Comparison of ENCODE assay signal across 8 cellular contexts in the genomic region with DNA sequence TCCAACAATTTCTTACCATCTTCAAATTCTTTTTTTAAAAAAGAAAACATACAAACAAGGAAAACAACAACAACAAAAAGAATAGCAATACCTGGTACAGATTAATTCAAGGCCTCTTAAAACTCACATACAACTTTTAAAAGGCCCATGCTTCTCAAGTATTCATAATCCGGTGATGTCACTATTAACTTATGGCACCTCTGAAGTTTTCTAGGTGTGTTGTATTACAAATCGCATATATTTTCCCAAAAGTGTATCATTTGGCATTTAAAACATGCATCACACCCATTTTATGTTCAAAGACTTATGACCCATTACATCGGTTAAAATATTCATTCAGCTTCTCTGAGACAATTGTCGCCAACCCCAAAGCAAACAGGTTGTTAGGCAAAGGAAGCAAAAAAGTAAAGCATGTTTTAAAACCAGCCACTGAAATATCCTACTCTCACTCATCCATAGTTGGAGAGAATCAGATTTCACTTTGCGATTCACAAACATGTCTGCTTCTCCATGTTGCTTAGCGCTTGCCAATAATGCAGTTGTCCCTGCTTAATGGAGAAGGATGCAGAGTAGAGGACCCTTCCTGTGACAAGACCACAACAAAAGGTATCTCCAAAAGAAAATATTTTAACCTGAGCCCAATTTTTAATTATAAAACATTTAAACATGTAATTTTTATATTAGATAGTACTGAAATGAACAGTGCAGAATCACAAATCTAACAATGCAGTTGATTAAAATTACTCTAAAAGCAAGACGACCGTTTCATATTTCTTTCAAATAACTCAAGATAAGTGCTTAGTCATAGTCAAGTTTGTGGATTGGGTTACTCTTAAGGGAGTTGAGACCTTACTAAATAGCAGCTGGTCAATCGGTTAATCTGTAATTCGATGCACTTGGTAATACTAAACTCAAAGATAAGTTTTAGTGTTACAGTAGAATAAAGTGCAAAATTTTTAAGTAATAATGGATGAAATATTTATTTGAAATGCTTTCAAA. TPM values are rescaled to one million over a fixed set of nuclear protein-coding genes. Genes with fewer than 3 reads are reported as not detected.
DNase-seq lines count a peak whose midpoint lies in the region; ATAC-seq lines count a peak whose summit lies in the region.

No MANE protein-coding gene starts in this region.

- H3K36me3 ChIP-seq in KOPT-K1 (ENCODE audit: insufficient read depth, low read length) (peaks cover 37% of the 10 kb centered on the region), iPS-15b (ENCODE audit: control insufficient read depth, insufficient read depth, low read length) (peaks cover 19% of the 10 kb centered on the region), stomach smooth muscle (ENCODE audit: control insufficient read depth in 2 of 2, insufficient read depth in 2 of 2, low read length in 2 of 2) (peaks cover 8 to 22% of the 10 kb centered on the region in 2 donors)

- peak; percentile 79 for DNase-seq in DMS 273 (lab: John Stamatoyannopoulos, UW; ENCODE audit: unreplicated experiment)
- no peak for DNase-seq in foreskin melanocyte

- peaks cover 22% of the 10 kb centered on the region for H3K4me1 Mint-ChIP-seq in activated T-helper 17 cell treated with anti-CD3 and anti-CD28 coated beads, Interleukin-2, amount 50 U/mL, for 72 hours

- H3K9me3 Mint-ChIP-seq in activated T-helper 17 cell treated with anti-CD3 and anti-CD28 coated beads, Interleukin-2, amount 50 U/mL, for 72 hours, result no peaks in the 10 kb centered on the region

- H3K9me3 ChIP-seq in KOPT-K1 (ENCODE audit: insufficient read depth, low read length, poor library complexity, severe bottlenecking), result no peaks in the 10 kb centered on the region
- H3K9me3 ChIP-seq in iPS-15b (ENCODE audit: control insufficient read depth, insufficient read depth, low read length), result no peaks in the 10 kb centered on the region
- H3K9me3 ChIP-seq in stomach smooth muscle (ENCODE audit: control insufficient read depth in 2 of 2, low read length in 2 of 2), result no peaks in the 10 kb centered on the region

- peaks cover 4% of the 10 kb centered on the region for H3K4me1 ChIP-seq in iPS-15b (ENCODE audit: control insufficient read depth, insufficient read depth, low read length)
- peaks cover 5% of the 10 kb centered on the region for H3K4me1 ChIP-seq in stomach smooth muscle (ENCODE audit: control insufficient read depth, insufficient read depth, low read length)

- peak overlapping the region; percentile 89 for H3K4me3 ChIP-seq in iPS-15b (ENCODE audit: low read depth, low read length)
- peak overlapping the region; percentile 89 to 98 for H3K4me3 ChIP-seq in stomach smooth muscle (ENCODE audit: low read length in 2 of 2)

- no peaks in the 10 kb centered on the region for H3K27me3 Mint-ChIP-seq in activated T-helper 17 cell treated with anti-CD3 and anti-CD28 coated beads, Interleukin-2, amount 50 U/mL, for 72 hours

- H3K9ac ChIP-seq in iPS-15b (ENCODE audit: low read depth, low read length) (peak overlapping the region; percentile 81), stomach smooth muscle (ENCODE audit: low read length in 2 of 2) (peak overlapping the region; percentile 95 to 98)

- peak overlapping the region; percentile 97 for H3K27ac ChIP-seq in KOPT-K1 (ENCODE audit: low read depth, low read length, poor library complexity, severe bottlenecking)
- H3K27ac ChIP-seq in stomach smooth muscle (ENCODE audit: low read length), result peak overlapping the region; percentile 99

- peak overlapping the region; percentile 98 for H3K27ac Mint-ChIP-seq in activated T-helper 17 cell treated with anti-CD3 and anti-CD28 coated beads, Interleukin-2, amount 50 U/mL, for 72 hours

- H3K4me3 Mint-ChIP-seq in activated T-helper 17 cell treated with anti-CD3 and anti-CD28 coated beads, Interleukin-2, amount 50 U/mL, for 72 hours, result peak overlapping the region; percentile 97

- no peak for ATAC-seq in activated T-helper 17 cell treated with anti-CD3 and anti-CD28 coated beads, Interleukin-2, amount 50 U/mL, for 72 hours (replicated peaks)
- no peak for ATAC-seq in HG03045 (IDR thresholded peaks at IDR 0.05; ENCODE audit: unreplicated experiment)
- no peak for ATAC-seq in HG02642 (IDR thresholded peaks at IDR 0.05; ENCODE audit: poor library complexity, unreplicated experiment)

- H3K27me3 ChIP-seq in iPS-15b (ENCODE audit: control insufficient read depth, insufficient read depth, low read length), result no peaks in the 10 kb centered on the region
- no peaks in the 10 kb centered on the region for H3K27me3 ChIP-seq in stomach smooth muscle (ENCODE audit: control insufficient read depth in 1 of 2, insufficient read depth in 2 of 2, low read length in 2 of 2)

- peaks cover 61% of the 10 kb centered on the region for H3K36me3 Mint-ChIP-seq in activated T-helper 17 cell treated with anti-CD3 and anti-CD28 coated beads, Interleukin-2, amount 50 U/mL, for 72 hours (ENCODE audit: low read depth)

RNA-seq across cellular contexts. Expression of gene SKP1, which starts 1.6 kb away (rescaled TPM):
- 100 to 1,000 TPM; 152 to 209 TPM for total RNA-seq in activated T-helper 17 cell treated with anti-CD3 and anti-CD28 coated beads, Interleukin-2, amount 50 U/mL, for 72 hours

RNA-seq across cellular contexts. Expression of gene PPP2CA, which starts 50.7 kb away (rescaled TPM):
- 100 to 1,000 TPM; 101 to 164 TPM for total RNA-seq in activated T-helper 17 cell treated with anti-CD3 and anti-CD28 coated beads, Interleukin-2, amount 50 U/mL, for 72 hours
